9 cellular contexts compared by ENCODE assay signal in the genomic region with DNA sequence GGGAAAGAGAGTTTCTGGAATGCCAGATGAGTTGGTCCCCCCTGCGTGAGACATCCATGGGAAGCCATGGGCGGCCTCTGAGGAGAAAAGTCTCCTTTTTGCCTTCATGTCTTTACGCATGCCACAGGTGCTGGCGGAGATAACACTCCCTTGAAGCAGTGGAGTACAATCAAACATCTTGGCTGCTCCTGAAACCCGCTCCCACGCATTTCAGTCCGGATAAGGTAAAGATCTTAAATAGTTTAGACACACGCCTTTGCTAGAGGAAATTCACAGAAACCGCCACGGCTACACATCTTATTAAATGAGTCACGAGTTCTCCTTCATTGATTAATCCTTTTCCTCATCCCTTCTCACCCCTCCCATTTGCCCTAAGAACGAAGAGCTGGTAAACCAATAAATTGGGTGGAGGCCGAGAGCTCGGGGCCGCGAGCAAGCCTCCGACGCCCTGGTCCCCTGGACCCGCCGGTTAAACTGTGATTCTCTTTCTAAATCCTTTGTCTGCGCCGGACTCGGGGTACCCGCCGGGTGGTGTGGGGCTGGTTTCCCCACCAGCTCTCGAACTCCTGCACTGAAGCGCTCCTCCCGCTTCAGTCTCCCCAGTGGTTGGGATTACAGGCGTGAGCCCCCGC. TPM values are rescaled to one million over a fixed set of nuclear protein-coding genes. Genes with fewer than 3 reads are reported as not detected.
DNase-seq lines count a peak whose midpoint lies in the region; ATAC-seq, FAIRE-seq and TF ChIP-seq lines count a peak whose summit lies in the region.
"Had no signal": no experiment of that assay in that cellular context is flagged by ENCODE, and none has a peak within 500 bp of the region (broad histone marks: within the 10 kb centered on the region; RNA-seq: fewer than 3 reads in every experiment).

No MANE protein-coding gene starts in this region.

- H3K4me3 ChIP-seq in astrocyte of the spinal cord (ENCODE audit: low read depth, low read length) = peak overlapping the region; percentile 49
- H3K4me3 ChIP-seq in HepG2 (replicated peaks in 1 of 3; ENCODE audit: insufficient read depth in 1 of 3, low read depth in 2 of 3, low read length in 3 of 3) = peak overlapping the region; percentile 71 to 82 (median 77)

- no peaks in the 10 kb centered on the region for H3K36me3 ChIP-seq in HepG2 (replicated peaks in 1 of 2; ENCODE audit: control insufficient read depth in 1 of 2, insufficient read depth in 2 of 2, low read length in 2 of 2)

- H3K9me3 ChIP-seq in HepG2 (ENCODE audit: low read length) = no peaks in the 10 kb centered on the region

- H3K9ac ChIP-seq in HepG2 (ENCODE audit: insufficient read depth, low read depth, low read length) = peak overlapping the region; percentile 79

- intact Hi-C loops in HepG2 (cut with micrococcal nuclease; ENCODE audit: unreplicated experiment) = loop anchor here (5.0 to 10.0 kb wide), 4 partner anchors 103 to 222 kb away; a partner anchor contains a TSS

- 52% methylated on average over 30 of the region's 30 CpGs for WGBS in HepG2 (ENCODE audit: low lambda C conversion rate)

- peak overlapping the region; percentile 83 for H3K4me2 ChIP-seq in HepG2 (ENCODE audit: low read depth, low read length)

- no peak for TF ChIP-seq POLR2A in HepG2 (IDR thresholded peaks at IDR 0.05; ENCODE audit: insufficient read depth in 1 of 2, low read depth in 2 of 2, low read length in 2 of 2)

- no peak overlapping the region for H2AFZ ChIP-seq in HepG2 (ENCODE audit: low read length)

- peak; percentile 35 to 37 for DNase-seq in activated CD4-positive, alpha-beta T cell treated with anti-CD3 and anti-CD28 coated beads for 24 hours (ENCODE audit: low read depth in 2 of 2)
- no peak for DNase-seq in activated CD4-positive, alpha-beta T cell treated with anti-CD3 and anti-CD28 coated beads, Interleukin-2, amount 50 U/mL, for 1 hour
- DNase-seq in astrocyte of the spinal cord (ENCODE audit: low read depth, low spot score) (no peak), HepG2 (ENCODE audit: low spot score) (no peak), NCI-H1417 treated with DMSO at 0.1 percent for 48 hours (lab: John Stamatoyannopoulos, UW) (no peak), NCI-H187 (lab: John Stamatoyannopoulos, UW) (no peak), NCI-H1694 treated with DMSO at 0.1 percent for 48 hours (lab: John Stamatoyannopoulos, UW) (no peak)
- DNase-seq in stimulated activated CD4-positive, alpha-beta T cell treated with anti-CD3 and anti-CD28 coated beads, TNF-alpha, amount 100 ng/mL, for 24 hours (ENCODE audit: low read depth in 3 of 3) = peak in 2 of 3 experiments; percentile 22 to 45
- DNase-seq: DND-41 had no signal

- CTCF ChIA-PET in HepG2 (lab: Yijun Ruan, JAX; ENCODE audit: low intra/inter-chr PET ratio, low total read pairs) = no interaction called here

- no peak for ATAC-seq in HepG2

- H3K79me2 ChIP-seq in HepG2 (ENCODE audit: insufficient read depth, low read length) = peaks cover 4% of the 10 kb centered on the region

- TF ChIP-seq EP300 in HepG2 (IDR thresholded peaks at IDR 0.05; ENCODE audit: low read depth in 2 of 2, low read length in 2 of 2) = no peak
- no peak for TF ChIP-seq EP300 in HepG2 (CRISPR knock-in tag; IDR thresholded peaks at IDR 0.05; ENCODE audit: borderline replicate concordance)

- TF ChIP-seq CTCF in astrocyte of the spinal cord (IDR thresholded peaks at IDR 0.05; ENCODE audit: low read depth, low read length) (no peak), HepG2 (CRISPR knock-in tag; IDR thresholded peaks at IDR 0.05) (no peak)

- no peak for FAIRE-seq in HepG2 (lab: Jason Lieb, UNC)

- no peak for TF ChIP-seq RAD21 in HepG2 (CRISPR knock-in tag; IDR thresholded peaks at IDR 0.05)

- in situ Hi-C loops in astrocyte of the spinal cord (cut with HindIII; ENCODE audit: low sequenced_read_pairs) (no loop called here), HepG2 (cut with HindIII; ENCODE audit: extremely low pct_ligation_motif_present, low pct_unique_long_range_greater_than_20kb) (no loop called here)

- H4K20me1 ChIP-seq in HepG2 (ENCODE audit: insufficient read depth, low read length) = no peaks in the 10 kb centered on the region

- H3K4me1 ChIP-seq in HepG2 (ENCODE audit: insufficient read depth, low read length) = peaks cover 46% of the 10 kb centered on the region

- no peaks in the 10 kb centered on the region for H3K27me3 ChIP-seq in HepG2 (ENCODE audit: control insufficient read depth in 1 of 2, insufficient read depth in 2 of 2, low read length in 2 of 2)

- H3K27ac ChIP-seq in HepG2 (ENCODE audit: extremely low read length, insufficient read depth, low read length) = peak overlapping the region; percentile 85

- POLR2A ChIA-PET in HepG2 (lab: Yijun Ruan, JAX) = no interaction called here

- BruUV-seq in HepG2 (replicated peaks; lab: Mats Ljungman, UMichigan) = TSS peak; percentile 58

TF ChIP-seq in HepG2, 621 proteins besides CTCF, POLR2A, EP300 and RAD21 (continues in another document):
- 0 out of 2 replicates have a peak, but pooled peaks have one; percentile 6 for TF ChIP-seq ZSCAN21 (CRISPR knock-in tag; IDR thresholded peaks at IDR 0.05; ENCODE audit: borderline replicate concordance)
- no peak for TF ChIP-seq ZNF232 (CRISPR knock-in tag; IDR thresholded peaks at IDR 0.05; ENCODE audit: borderline replicate concordance)
- TF ChIP-seq RBM39 (IDR thresholded peaks at IDR 0.05; ENCODE audit: low read depth, low read length, poor library complexity, severe bottlenecking) = peak; percentile 24
- 0 out of 2 replicates have a peak, but pooled peaks have one; percentile 7 for TF ChIP-seq ZNF234 (CRISPR knock-in tag; conservative IDR thresholded peaks at IDR 0.05)
- 0 out of 2 replicates have a peak, but pooled peaks have one; percentile 50 for TF ChIP-seq ZNF230 (CRISPR knock-in tag; IDR thresholded peaks at IDR 0.05)
- TF ChIP-seq, protein P1, sequence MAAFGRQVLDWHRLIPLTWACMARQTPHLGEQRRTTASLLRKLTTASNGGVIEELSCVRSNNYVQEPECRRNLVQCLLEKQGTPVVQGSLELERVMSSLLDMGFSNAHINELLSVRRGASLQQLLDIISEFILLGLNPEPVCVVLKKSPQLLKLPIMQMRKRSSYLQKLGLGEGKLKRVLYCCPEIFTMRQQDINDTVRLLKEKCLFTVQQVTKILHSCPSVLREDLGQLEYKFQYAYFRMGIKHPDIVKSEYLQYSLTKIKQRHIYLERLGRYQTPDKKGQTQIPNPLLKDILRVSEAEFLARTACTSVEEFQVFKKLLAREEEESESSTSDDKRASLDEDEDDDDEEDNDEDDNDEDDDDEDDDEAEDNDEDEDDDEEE (CRISPR knock-in tag; IDR thresholded peaks at IDR 0.05) = 0 out of 2 replicates have a peak, but pooled peaks have one; percentile 30
- peak; percentile 19; the same call in 1 of the 2 replicates for TF ChIP-seq KAT8 (CRISPR knock-in tag; IDR thresholded peaks at IDR 0.05)
- TF ChIP-seq SP2 (CRISPR knock-in tag; IDR thresholded peaks at IDR 0.05) = 0 out of 2 replicates have a peak, but pooled peaks have one; percentile 20

RNA-seq across cellular contexts. Expression of a gene that starts 6.6 kb away (rescaled TPM):
- total RNA-seq in HepG2 (2016; rRNA removed; fragmentation: Illumina TruSeq; extraction: Trizol) = 13.6 and 14.6 TPM in 2 replicates
- total RNA-seq in HepG2 (2016; cell fraction: cytosol; rRNA removed; fragmentation: Illumina TruSeq; extraction: Trizol; ENCODE audit: low read depth) = 2.4 and 3.5 TPM in 2 replicates
- 10.6 and 14.2 TPM in 2 replicates for total RNA-seq in HepG2 (2016; cell fraction: insoluble cytoplasmic fraction; rRNA removed; fragmentation: Illumina TruSeq; extraction: Trizol)
- 5.9 and 7.8 TPM in 2 replicates for total RNA-seq in HepG2 (2016; cell fraction: membrane; rRNA removed; fragmentation: Illumina TruSeq; extraction: Trizol)
- total RNA-seq in HepG2 (2016; cell fraction: nucleus; rRNA removed; fragmentation: Illumina TruSeq; extraction: Trizol) = 9.1 and 11.4 TPM in 2 replicates
- polyA plus RNA-seq in HepG2 (2011; rRNA removed) = 2.8 and 3.1 TPM in 2 replicates
- 1.6 and 2.7 TPM in 2 replicates for polyA plus RNA-seq in HepG2 (2011; cell fraction: cytosol; rRNA removed)
- polyA plus RNA-seq in HepG2 (2011; cell fraction: nucleus; rRNA removed) = 1.7 and 1.8 TPM in 2 replicates
- polyA plus RNA-seq in HepG2 (2012) = 3.2 and 4.3 TPM in 2 replicates
- polyA plus RNA-seq in HepG2 (2016; cell fraction: cytosol; fragmentation: Illumina TruSeq; extraction: Trizol; ENCODE audit: low read depth) = 0.65 and 0.85 TPM in 2 replicates
- polyA plus RNA-seq in HepG2 (2016; cell fraction: insoluble cytoplasmic fraction; fragmentation: Illumina TruSeq; extraction: Trizol; ENCODE audit: low read depth) = 6.7 and 7.5 TPM in 2 replicates
- polyA plus RNA-seq in HepG2 (2016; cell fraction: membrane; fragmentation: Illumina TruSeq; extraction: Trizol; ENCODE audit: low read depth) = 0.85 and 1.5 TPM in 2 replicates
- polyA plus RNA-seq in HepG2 (2016; cell fraction: nucleus; fragmentation: Illumina TruSeq; extraction: Trizol; ENCODE audit: insufficient read depth, low read depth) = 4.8 and 6.8 TPM in 2 replicates
- 5.8 and 7.0 TPM in 2 replicates for polyA minus RNA-seq in HepG2 (2011; rRNA and poly(A)+ RNA removed; ENCODE audit: low replicate concordance)
- polyA minus RNA-seq in HepG2 (2011; cell fraction: cytosol; rRNA and poly(A)+ RNA removed) = 3.7 and 4.6 TPM in 2 replicates
- 9.9 and 10.7 TPM in 2 replicates for polyA minus RNA-seq in HepG2 (2011; cell fraction: nucleus; rRNA and poly(A)+ RNA removed)

RNA-seq across cellular contexts. Expression of a gene that starts 32.1 kb away (rescaled TPM):
- total RNA-seq in HepG2 (2016; rRNA removed; fragmentation: Illumina TruSeq; extraction: Trizol) = 10.9 and 15.2 TPM in 2 replicates
- 3.3 and 4.0 TPM in 2 replicates for total RNA-seq in HepG2 (2016; cell fraction: cytosol; rRNA removed; fragmentation: Illumina TruSeq; extraction: Trizol; ENCODE audit: low read depth)
- 10.9 and 17.3 TPM in 2 replicates for total RNA-seq in HepG2 (2016; cell fraction: insoluble cytoplasmic fraction; rRNA removed; fragmentation: Illumina TruSeq; extraction: Trizol)
- total RNA-seq in HepG2 (2016; cell fraction: membrane; rRNA removed; fragmentation: Illumina TruSeq; extraction: Trizol) = 6.3 and 7.0 TPM in 2 replicates
- total RNA-seq in HepG2 (2016; cell fraction: nucleus; rRNA removed; fragmentation: Illumina TruSeq; extraction: Trizol) = 6.2 and 8.1 TPM in 2 replicates
- 3.1 and 4.2 TPM in 2 replicates for polyA plus RNA-seq in HepG2 (2011; rRNA removed)
- 1.2 and 1.4 TPM in 2 replicates for polyA plus RNA-seq in HepG2 (2011; cell fraction: cytosol; rRNA removed)
- 2.3 and 2.7 TPM in 2 replicates for polyA plus RNA-seq in HepG2 (2011; cell fraction: nucleus; rRNA removed)
- 6.0 and 9.2 TPM in 2 replicates for polyA plus RNA-seq in HepG2 (2012)
- polyA plus RNA-seq in HepG2 (2016; cell fraction: cytosol; fragmentation: Illumina TruSeq; extraction: Trizol; ENCODE audit: low read depth) = 0.41 and 0.53 TPM in 2 replicates
- polyA plus RNA-seq in HepG2 (2016; cell fraction: insoluble cytoplasmic fraction; fragmentation: Illumina TruSeq; extraction: Trizol; ENCODE audit: low read depth) = 13.4 and 14.2 TPM in 2 replicates
- 2.0 and 2.3 TPM in 2 replicates for polyA plus RNA-seq in HepG2 (2016; cell fraction: membrane; fragmentation: Illumina TruSeq; extraction: Trizol; ENCODE audit: low read depth)
- polyA plus RNA-seq in HepG2 (2016; cell fraction: nucleus; fragmentation: Illumina TruSeq; extraction: Trizol; ENCODE audit: insufficient read depth, low read depth) = 5.8 and 7.7 TPM in 2 replicates
- polyA minus RNA-seq in HepG2 (2011; rRNA and poly(A)+ RNA removed; ENCODE audit: low replicate concordance) = 0.82 and 2.0 TPM in 2 replicates
- 4.1 and 4.4 TPM in 2 replicates for polyA minus RNA-seq in HepG2 (2011; cell fraction: cytosol; rRNA and poly(A)+ RNA removed)
- polyA minus RNA-seq in HepG2 (2011; cell fraction: nucleus; rRNA and poly(A)+ RNA removed) = 14.9 and 16.4 TPM in 2 replicates

Comparison
In these comparisons a context has a peak if more than half of its experiments do, and no peak if none do; other contexts are left out.
1. DNase-seq: peak in activated CD4-positive, alpha-beta T cell treated with anti-CD3 and anti-CD28 coated beads for 24 hours (2 of 2) and stimulated activated CD4-positive, alpha-beta T cell treated with anti-CD3 and anti-CD28 coated beads, TNF-alpha, amount 100 ng/mL, for 24 hours (2 of 3); none in activated CD4-positive, alpha-beta T cell treated with anti-CD3 and anti-CD28 coated beads, Interleukin-2, amount 50 U/mL, for 1 hour (single experiment), astrocyte of the spinal cord (single experiment), HepG2 (single experiment), NCI-H1417 treated with DMSO at 0.1 percent for 48 hours (single experiment), NCI-H187 (0 of 2) and NCI-H1694 treated with DMSO at 0.1 percent for 48 hours (single experiment).